In genomic region chr9:90642570-90643539, GRCh38 we compare ENCODE assay signal across 9 cellular contexts. TPM values are rescaled to one million over a fixed set of nuclear protein-coding genes. Genes with fewer than 3 reads are reported as not detected.
DNase-seq lines count a peak whose midpoint lies in the region; ATAC-seq and TF ChIP-seq lines count a peak whose summit lies in the region.
"Had no signal": no experiment of that assay in that cellular context is flagged by ENCODE, and none has a peak within 500 bp of the region (broad histone marks: within the 10 kb centered on the region; RNA-seq: fewer than 3 reads in every experiment).

Gene DIRAS2 (minus strand): TSS chr9:90642824. CDS start chr9:90613827, 28,997 bp downstream.

- H3K27me3 ChIP-seq in Panc1 (ENCODE audit: control insufficient read depth, insufficient read depth, low read length) (peaks cover 14% of the 10 kb centered on the region), colonic mucosa (peaks cover 23% of the 10 kb centered on the region)

- H3K9ac ChIP-seq in colonic mucosa (ENCODE audit: low read depth in 2 of 2, low read length in 2 of 2) = no peak within 1 kb of the TSS

- BruUV-seq in Panc1 (replicated peaks; lab: Mats Ljungman, UMichigan) = no TSS peak

- ATAC-seq in Panc1 (peak; percentile 93), HG03135 (IDR thresholded peaks at IDR 0.05; ENCODE audit: unreplicated experiment) (no peak), HG02884 (IDR thresholded peaks at IDR 0.05; ENCODE audit: unreplicated experiment) (no peak)

- POLR2A ChIA-PET in Panc1 (lab: Charles Lee) = no interaction called here

- DNase-seq in EH (ENCODE audit: low read depth) (peak; percentile 38), HPDE6-E6E7 (ENCODE audit: extremely low spot score) (peak; percentile 31), Panc1 (ENCODE audit: low read depth, low spot score) (no peak), colonic mucosa (peak; percentile 27), kidney tubule cell (ENCODE audit: low spot score) (peak; percentile 92)
- DNase-seq in stimulated activated CD4-positive, alpha-beta T cell treated with anti-CD3 and anti-CD28 coated beads, Interleukin-4, amount 100 ng/mL, for 48 hours (ENCODE audit: low read depth in 2 of 2) = peak; percentile 1 to 24

- CTCF ChIA-PET in Panc1 (lab: Charles Lee) = interaction anchor here (0.6 kb wide), 1 partner anchor 508 kb away, joined by 4 read pairs; no protein-coding TSS in a partner anchor

- H3K9me3 ChIP-seq in Panc1 (ENCODE audit: control insufficient read depth, insufficient read depth, low read depth, low read length) (no peaks in the 10 kb centered on the region), colonic mucosa (no peaks in the 10 kb centered on the region)

- TF ChIP-seq CTCF in Panc1 (IDR thresholded peaks at IDR 0.05) = peak; percentile 52
- no peak for TF ChIP-seq CTCF in colonic mucosa (IDR thresholded peaks at IDR 0.05)

- no peaks in the 10 kb centered on the region for H3K36me3 ChIP-seq in Panc1 (ENCODE audit: control insufficient read depth, insufficient read depth, low read length)
- no peaks in the 10 kb centered on the region for H3K36me3 ChIP-seq in colonic mucosa

- H3K4me3 ChIP-seq in Panc1 (ENCODE audit: low read depth in 2 of 2, low read length in 2 of 2) (peak within 1 kb of the TSS; percentile 33 to 47), colonic mucosa (peak within 1 kb of the TSS; percentile 37)

- no peaks in the 10 kb centered on the region for H3K4me1 ChIP-seq in Panc1 (ENCODE audit: control insufficient read depth, insufficient read depth, low read length)
- H3K4me1 ChIP-seq in colonic mucosa = no peaks in the 10 kb centered on the region

- H3K27ac ChIP-seq in Panc1 (ENCODE audit: low read length) (no peak within 1 kb of the TSS), colonic mucosa (no peak within 1 kb of the TSS)

- in situ Hi-C loops in Panc1 (cut with HindIII; ENCODE audit: low pct_unique_long_range_greater_than_20kb, low sequenced_read_pairs) = no loop called here

- intact Hi-C loops in Panc1 (cut with micrococcal nuclease; ENCODE audit: unreplicated experiment) (loop anchor here (5.0 to 10.0 kb wide), 2 partner anchors 416 to 498 kb away; no protein-coding TSS in a partner anchor), colonic mucosa (cut with DNase I) (loop anchor here (5.0 kb wide), 2 partner anchors 416 to 501 kb away; no protein-coding TSS in a partner anchor)

RNA-seq across cellular contexts. Expression of gene DIRAS2, which starts in this region (rescaled TPM):
- total RNA-seq in Panc1 (2021; ENCODE audit: unreplicated experiment) (0.03 TPM), colonic mucosa (under 1 TPM in 1 of 2 donors, not detected in 1; 0.40 TPM)
- polyA plus RNA-seq in Panc1 (2012; ENCODE audit: insufficient read length) = not detected
- total RNA-seq: activated CD8-positive, alpha-beta memory T cell treated with anti-CD3 and anti-CD28 coated beads for 36 hours had no signal

Comparison
In these comparisons a context has a peak if more than half of its experiments do, and no peak if none do; other contexts are left out.
1. Peak in ATAC-seq and H3K4me3 ChIP-seq in Panc1; RNA of the gene not detected or under 1 TPM.
2. Peak in DNase-seq and H3K4me3 ChIP-seq in colonic mucosa; RNA of the gene not detected or under 1 TPM.